9 cellular contexts compared by ENCODE assay signal in the genomic region with DNA sequence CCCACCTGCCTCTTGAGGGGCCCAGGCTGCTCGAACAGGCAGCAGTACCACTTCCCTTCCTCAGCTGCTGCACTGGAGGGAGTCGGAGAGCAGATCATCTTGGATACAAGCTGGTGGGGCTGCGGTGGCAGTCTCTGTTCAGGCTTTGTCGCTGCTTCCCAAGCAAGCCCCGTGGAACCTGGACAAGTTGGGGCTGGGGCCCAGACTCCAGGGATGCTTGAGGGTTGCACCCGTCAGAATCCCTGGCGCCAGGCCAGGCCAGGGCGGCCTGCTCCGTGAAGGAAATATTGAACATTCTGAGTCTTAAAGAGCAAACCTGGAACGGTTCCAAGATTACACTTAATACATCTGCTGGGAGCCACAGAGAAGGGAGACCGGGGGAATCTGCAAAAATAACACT.
DNase-seq lines count a peak whose midpoint lies in the region; ATAC-seq and TF ChIP-seq lines count a peak whose summit lies in the region.
"Had no signal": no experiment of that assay in that cellular context is flagged by ENCODE, and none has a peak within 500 bp of the region (broad histone marks: within the 10 kb centered on the region; RNA-seq: fewer than 3 reads in every experiment).

No MANE protein-coding gene starts in this region.

- H4K5ac ChIP-seq in IMR-90 (ENCODE audit: low read depth, low read length) = no peak overlapping the region

- H3K79me1 ChIP-seq in IMR-90 (ENCODE audit: low read depth in 1 of 2, low read length in 2 of 2) = no peaks in the 10 kb centered on the region

- no peak for TF ChIP-seq RAD21 in IMR-90 (IDR thresholded peaks at IDR 0.05; ENCODE audit: low read length)

- H4K91ac ChIP-seq in IMR-90 (ENCODE audit: insufficient read depth, low read depth, low read length) = no peak overlapping the region

- in situ Hi-C loops in IMR-90 (cut with MboI; ENCODE audit: low sequenced_read_pairs) = no loop called here

- H4K20me1 ChIP-seq in IMR-90 (ENCODE audit: insufficient read depth, low read length) = no peaks in the 10 kb centered on the region
- no peaks in the 10 kb centered on the region for H4K20me1 ChIP-seq in hepatocyte (ENCODE audit: insufficient read depth, poor library complexity, severe bottlenecking)

- H2BK20ac ChIP-seq in IMR-90 (ENCODE audit: low read depth, low read length) = no peak overlapping the region

- H3K4me1 ChIP-seq in IMR-90 (ENCODE audit: control insufficient read depth, insufficient read depth, low read length) = peaks cover 6% of the 10 kb centered on the region; the same call in 1 of the 2 replicates
- H3K4me1 ChIP-seq in adipocyte (ENCODE audit: control insufficient read depth, insufficient read depth, low read length) = no peaks in the 10 kb centered on the region
- H3K4me1 ChIP-seq in hepatocyte (ENCODE audit: insufficient read depth) = peaks cover 23% of the 10 kb centered on the region
- H3K4me1 ChIP-seq in Peyer's patch = no peaks in the 10 kb centered on the region

- H3K9ac ChIP-seq in IMR-90 (ENCODE audit: low read depth, low read length) (no peak overlapping the region), adipocyte (ENCODE audit: low read length) (no peak overlapping the region)

- ATAC-seq in IMR-90 (ENCODE audit: low read depth) (peak; percentile 46), HG03175 (IDR thresholded peaks at IDR 0.05; ENCODE audit: unreplicated experiment) (no peak), GM21529 (IDR thresholded peaks at IDR 0.05; ENCODE audit: unreplicated experiment) (no peak)

- no peak overlapping the region for H3K56ac ChIP-seq in IMR-90 (ENCODE audit: extremely low read depth, insufficient read depth, low read length)

- no peaks in the 10 kb centered on the region for H3K36me3 ChIP-seq in IMR-90 (ENCODE audit: control insufficient read depth, insufficient read depth, low read length)
- H3K36me3 ChIP-seq in adipocyte (ENCODE audit: control insufficient read depth, insufficient read depth, low read length, severe bottlenecking) = no peaks in the 10 kb centered on the region
- H3K36me3 ChIP-seq in hepatocyte (replicated peaks; ENCODE audit: insufficient read depth, low read depth) = no peaks in the 10 kb centered on the region
- H3K36me3 ChIP-seq in Peyer's patch = no peaks in the 10 kb centered on the region

- intact Hi-C loops in IMR-90 (cut with micrococcal nuclease) = no loop called here

- WGBS in IMR-90 (ENCODE audit: extremely low coverage in 2 of 2, insufficient read length in 1 of 2), 2 experiments = 24% methylated on average over 2 of the region's 11 CpGs; no CpG with 5 or more reads in 1 of the 2 experiments
- 39% methylated on average over 11 of the region's 11 CpGs for WGBS in hepatocyte (ENCODE audit: low lambda C conversion rate, missing lambda C conversion rate)

- no peak overlapping the region for H2AK5ac ChIP-seq in IMR-90 (ENCODE audit: low read depth, low read length)

- no peak overlapping the region for H3K27ac ChIP-seq in IMR-90 (ENCODE audit: insufficient read depth, low read length)
- H3K27ac ChIP-seq in hepatocyte = peak overlapping the region; percentile 54
- H3K27ac ChIP-seq in Peyer's patch = no peak overlapping the region

- H3K18ac ChIP-seq in IMR-90 (ENCODE audit: low read depth, low read length) = no peak overlapping the region

- no peaks in the 10 kb centered on the region for H3K9me2 ChIP-seq in hepatocyte (replicated peaks; ENCODE audit: insufficient read depth)

- H2BK5ac ChIP-seq in IMR-90 (ENCODE audit: low read depth, low read length, poor library complexity, severe bottlenecking) = no peak overlapping the region

- no peak overlapping the region for H2BK120ac ChIP-seq in IMR-90 (ENCODE audit: low read depth, low read length)

- H3K9me1 ChIP-seq in IMR-90 (ENCODE audit: insufficient read depth, low read length) = no peaks in the 10 kb centered on the region

- no TSS peak for BruUV-seq in IMR-90 (replicated peaks; lab: Mats Ljungman, UMichigan)

- no peaks in the 10 kb centered on the region for H3K9me3 ChIP-seq in IMR-90 (ENCODE audit: control insufficient read depth, insufficient read depth, low read length)
- H3K9me3 ChIP-seq in adipocyte (ENCODE audit: control insufficient read depth, low read length) = no peaks in the 10 kb centered on the region
- H3K9me3 ChIP-seq in hepatocyte (ENCODE audit: low read depth) = no peaks in the 10 kb centered on the region
- no peaks in the 10 kb centered on the region for H3K9me3 ChIP-seq in Peyer's patch

- H3K27me3 ChIP-seq in IMR-90 (ENCODE audit: control insufficient read depth, insufficient read depth, low read length) (peaks cover 2% of the 10 kb centered on the region; the same call in 1 of the 2 replicates), adipocyte (replicated peaks; ENCODE audit: control insufficient read depth, insufficient read depth, low read length) (no peaks in the 10 kb centered on the region), hepatocyte (no peaks in the 10 kb centered on the region), Peyer's patch (no peaks in the 10 kb centered on the region)

- peak; percentile 14 for TF ChIP-seq CTCF in AG04449 (IDR thresholded peaks at IDR 0.05; ENCODE audit: insufficient read depth, low read length, missing control alignments)
- no peak for TF ChIP-seq CTCF in IMR-90 (conservative IDR thresholded peaks at IDR 0.05; ENCODE audit: low read depth, low read length)
- TF ChIP-seq CTCF in hepatocyte (IDR thresholded peaks at IDR 0.05; ENCODE audit: poor library complexity) = peak; percentile 4
- TF ChIP-seq CTCF in Peyer's patch (IDR thresholded peaks at IDR 0.05) = no peak

- dilution Hi-C loops in IMR-90 (cut with HindIII; ENCODE audit: low sequenced_read_pairs, unreplicated experiment) = no loop called here

- H2AK9ac ChIP-seq in IMR-90 (replicated peaks; ENCODE audit: low read depth, low read length, poor library complexity) = no peak overlapping the region

- H2AFZ ChIP-seq in IMR-90 (replicated peaks; ENCODE audit: low read length, poor library complexity) (peak overlapping the region; percentile 15), hepatocyte (no peak overlapping the region)

- POLR2A ChIA-PET in AG04449 (lab: Yijun Ruan, JAX) (no interaction called here), IMR-90 (lab: Charles Lee; ENCODE audit: unreplicated experiment) (no interaction called here)

- no peak overlapping the region for H3K23ac ChIP-seq in IMR-90 (ENCODE audit: low read depth, low read length)

- H3K79me2 ChIP-seq in hepatocyte = no peaks in the 10 kb centered on the region

- DNase-seq in AG04449 (ENCODE audit: low read depth, low spot score) = no peak
- DNase-seq in IMR-90 = peak; percentile 52
- peak; percentile 56 for DNase-seq in adipocyte (ENCODE audit: low read depth)
- DNase-seq in hepatocyte (ENCODE audit: low spot score) = peak; percentile 58
- DNase-seq in Peyer's patch = no peak
- no peak for DNase-seq in NCI-H1930 (lab: John Stamatoyannopoulos, UW)
- DNase-seq: CD4-positive, alpha-beta memory T cell had no signal

- CTCF ChIA-PET in AG04449 (lab: Yijun Ruan, JAX) (no interaction called here), IMR-90 (lab: Yijun Ruan, JAX) (no interaction called here)

- H3K14ac ChIP-seq in IMR-90 (replicated peaks; ENCODE audit: low read depth, low read length) = no peak overlapping the region

- TF ChIP-seq POLR2A in IMR-90 (IDR thresholded peaks at IDR 0.05; ENCODE audit: low read depth, low read length) (no peak), Peyer's patch (IDR thresholded peaks at IDR 0.05) (no peak)

- no peak overlapping the region for H3K4ac ChIP-seq in IMR-90 (ENCODE audit: low read depth, low read length)

- H4K8ac ChIP-seq in IMR-90 (ENCODE audit: low read depth in 2 of 2, low read length in 2 of 2) = no peak overlapping the region

- peak overlapping the region; percentile 46; the same call in 1 of the 2 replicates for H3K4me2 ChIP-seq in IMR-90 (ENCODE audit: low read depth, low read length)
- H3K4me2 ChIP-seq in hepatocyte = peak overlapping the region; percentile 44

- no peak overlapping the region for H2BK15ac ChIP-seq in IMR-90 (ENCODE audit: low read depth, low read length)

- no peak overlapping the region for H3K4me3 ChIP-seq in AG04449 (ENCODE audit: low read depth, low read length)
- H3K4me3 ChIP-seq in IMR-90 (ENCODE audit: insufficient read depth, low read depth, low read length) = no peak overlapping the region
- H3K4me3 ChIP-seq in adipocyte (ENCODE audit: low read length) = no peak overlapping the region
- no peak overlapping the region for H3K4me3 ChIP-seq in hepatocyte
- no peak overlapping the region for H3K4me3 ChIP-seq in Peyer's patch

TF ChIP-seq in IMR-90, 13 proteins besides CTCF, POLR2A, EP300 and RAD21:
- TF ChIP-seq RFX5 (IDR thresholded peaks at IDR 0.05; ENCODE audit: low read depth, low read length) (no peak), FOS (IDR thresholded peaks at IDR 0.05; ENCODE audit: low read depth, low read length) (no peak), CEBPB (IDR thresholded peaks at IDR 0.05; ENCODE audit: low read depth, low read length) (no peak), CHD1 (IDR thresholded peaks at IDR 0.05; ENCODE audit: low read depth, low read length) (no peak), NFE2L2 (IDR thresholded peaks at IDR 0.05; ENCODE audit: low read depth, low read length) (no peak), ELK1 (IDR thresholded peaks at IDR 0.05; ENCODE audit: borderline replicate concordance, low read depth, low read length) (no peak), SMC3 (IDR thresholded peaks at IDR 0.05; ENCODE audit: low read depth, low read length) (no peak)
- TF ChIP-seq, protein P1, sequence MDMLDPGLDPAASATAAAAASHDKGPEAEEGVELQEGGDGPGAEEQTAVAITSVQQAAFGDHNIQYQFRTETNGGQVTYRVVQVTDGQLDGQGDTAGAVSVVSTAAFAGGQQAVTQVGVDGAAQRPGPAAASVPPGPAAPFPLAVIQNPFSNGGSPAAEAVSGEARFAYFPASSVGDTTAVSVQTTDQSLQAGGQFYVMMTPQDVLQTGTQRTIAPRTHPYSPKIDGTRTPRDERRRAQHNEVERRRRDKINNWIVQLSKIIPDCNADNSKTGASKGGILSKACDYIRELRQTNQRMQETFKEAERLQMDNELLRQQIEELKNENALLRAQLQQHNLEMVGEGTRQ (IDR thresholded peaks at IDR 0.05; ENCODE audit: low read depth, low read length) = no peak

Comparison
In these comparisons a context has a peak if more than half of its experiments do, and no peak if none do; other contexts are left out.
1. DNase-seq: peak in IMR-90 (single experiment), adipocyte (single experiment) and hepatocyte (single experiment); none in AG04449 (single experiment), Peyer's patch (0 of 3) and NCI-H1930 (0 of 2).
2. CTCF ChIP-seq: peak in AG04449 (single experiment) and hepatocyte (single experiment); none in IMR-90 (single experiment) and Peyer's patch (0 of 6).